1 cellular context compared by ENCODE assay signal in the genomic region with DNA sequence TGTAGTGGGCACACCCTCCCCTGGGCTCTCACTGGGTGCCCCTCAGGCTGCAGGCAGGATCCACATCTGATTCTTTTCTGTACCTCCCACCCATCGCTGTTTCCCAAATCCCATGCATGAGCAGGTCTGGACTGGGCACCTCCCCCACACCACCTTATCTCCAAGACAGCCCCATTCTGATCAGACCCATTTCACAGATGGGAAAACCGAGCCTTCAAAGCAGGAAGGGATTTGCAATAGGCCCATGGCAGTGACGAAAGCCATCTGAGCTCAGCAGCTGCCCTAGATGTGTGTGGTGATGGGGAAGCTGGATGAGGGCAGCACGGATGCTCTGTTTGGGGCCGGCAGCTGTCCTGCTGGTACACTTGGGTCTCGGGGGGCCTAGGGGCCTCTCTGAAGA.
TF ChIP-seq lines count a peak whose summit lies in the region.

No MANE protein-coding gene starts in this region.

TF ChIP-seq in HepG2, 621 proteins besides CTCF, POLR2A, EP300 and RAD21:
- TF ChIP-seq, protein P1, sequence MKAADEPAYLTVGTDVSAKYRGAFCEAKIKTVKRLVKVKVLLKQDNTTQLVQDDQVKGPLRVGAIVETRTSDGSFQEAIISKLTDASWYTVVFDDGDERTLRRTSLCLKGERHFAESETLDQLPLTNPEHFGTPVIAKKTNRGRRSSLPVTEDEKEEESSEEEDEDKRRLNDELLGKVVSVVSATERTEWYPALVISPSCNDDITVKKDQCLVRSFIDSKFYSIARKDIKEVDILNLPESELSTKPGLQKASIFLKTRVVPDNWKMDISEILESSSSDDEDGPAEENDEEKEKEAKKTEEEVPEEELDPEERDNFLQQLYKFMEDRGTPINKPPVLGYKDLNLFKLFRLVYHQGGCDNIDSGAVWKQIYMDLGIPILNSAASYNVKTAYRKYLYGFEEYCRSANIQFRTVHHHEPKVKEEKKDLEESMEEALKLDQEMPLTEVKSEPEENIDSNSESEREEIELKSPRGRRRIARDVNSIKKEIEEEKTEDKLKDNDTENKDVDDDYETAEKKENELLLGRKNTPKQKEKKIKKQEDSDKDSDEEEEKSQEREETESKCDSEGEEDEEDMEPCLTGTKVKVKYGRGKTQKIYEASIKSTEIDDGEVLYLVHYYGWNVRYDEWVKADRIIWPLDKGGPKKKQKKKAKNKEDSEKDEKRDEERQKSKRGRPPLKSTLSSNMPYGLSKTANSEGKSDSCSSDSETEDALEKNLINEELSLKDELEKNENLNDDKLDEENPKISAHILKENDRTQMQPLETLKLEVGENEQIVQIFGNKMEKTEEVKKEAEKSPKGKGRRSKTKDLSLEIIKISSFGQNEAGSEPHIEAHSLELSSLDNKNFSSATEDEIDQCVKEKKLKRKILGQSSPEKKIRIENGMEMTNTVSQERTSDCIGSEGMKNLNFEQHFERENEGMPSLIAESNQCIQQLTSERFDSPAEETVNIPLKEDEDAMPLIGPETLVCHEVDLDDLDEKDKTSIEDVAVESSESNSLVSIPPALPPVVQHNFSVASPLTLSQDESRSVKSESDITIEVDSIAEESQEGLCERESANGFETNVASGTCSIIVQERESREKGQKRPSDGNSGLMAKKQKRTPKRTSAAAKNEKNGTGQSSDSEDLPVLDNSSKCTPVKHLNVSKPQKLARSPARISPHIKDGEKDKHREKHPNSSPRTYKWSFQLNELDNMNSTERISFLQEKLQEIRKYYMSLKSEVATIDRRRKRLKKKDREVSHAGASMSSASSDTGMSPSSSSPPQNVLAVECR (CRISPR knock-in tag; IDR thresholded peaks at IDR 0.05; ENCODE audit: borderline replicate concordance), result no peak
- TF ChIP-seq ZNF629 (CRISPR knock-in tag; conservative IDR thresholded peaks at IDR 0.05) (peak; percentile 72), ZNF343 (CRISPR knock-in tag; IDR thresholded peaks at IDR 0.05) (no peak), ZNF615 (CRISPR knock-in tag; IDR thresholded peaks at IDR 0.05; ENCODE audit: borderline replicate concordance) (no peak), RARG (CRISPR knock-in tag; IDR thresholded peaks at IDR 0.05; ENCODE audit: low read depth) (no peak), ZNF282 (IDR thresholded peaks at IDR 0.05; ENCODE audit: partially characterized antibody) (no peak)
- TF ChIP-seq, protein P2, sequence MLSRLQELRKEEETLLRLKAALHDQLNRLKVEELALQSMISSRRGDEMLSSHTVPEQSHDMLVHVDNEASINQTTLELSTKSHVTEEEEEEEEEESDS (CRISPR knock-in tag; IDR thresholded peaks at IDR 0.05; ENCODE audit: borderline replicate concordance), result no peak
TF ChIP-seq in HepG2: peak in this region for 1.
